Comparison of ENCODE assay signal across 22 cellular contexts in the genomic region with DNA sequence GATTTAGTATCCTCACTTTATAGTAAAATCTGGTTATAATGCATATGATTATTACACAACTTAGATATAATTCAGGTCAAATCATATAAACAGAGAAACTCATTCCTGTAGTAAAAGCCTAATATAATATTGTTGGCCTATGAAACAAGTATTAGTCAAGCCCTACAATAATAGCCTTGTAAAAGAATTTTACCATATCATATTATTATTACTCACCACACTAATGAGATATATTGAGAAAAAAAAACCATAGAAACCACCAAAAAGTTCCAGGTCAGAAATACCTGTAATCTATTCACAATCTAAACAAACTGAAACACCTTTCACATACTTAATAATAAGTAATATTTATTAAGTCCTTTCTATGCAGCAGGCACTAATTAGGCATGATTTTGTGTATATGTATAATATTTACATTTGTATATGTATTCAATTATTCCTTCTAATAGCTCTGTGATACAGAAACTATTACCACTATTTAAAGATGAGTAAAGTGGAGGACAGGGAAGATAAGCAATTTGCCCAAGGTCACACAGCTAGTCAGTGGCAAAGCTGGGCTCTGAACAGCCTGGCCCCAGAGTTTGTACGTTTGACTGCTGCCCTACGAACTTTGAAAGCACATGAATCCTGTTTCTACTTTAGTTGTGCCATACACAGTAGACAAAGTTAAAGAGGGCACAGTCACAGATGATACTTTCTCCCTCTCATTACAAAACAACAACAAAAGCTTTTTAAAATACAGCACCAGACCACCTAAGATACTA. TPM values are rescaled to one million over a fixed set of nuclear protein-coding genes. Genes with fewer than 3 reads are reported as not detected.
DNase-seq lines count a peak whose midpoint lies in the region; ATAC-seq and TF ChIP-seq lines count a peak whose summit lies in the region.
"Had no signal": no experiment of that assay in that cellular context is flagged by ENCODE, and none has a peak within 500 bp of the region (broad histone marks: within the 10 kb centered on the region; RNA-seq: fewer than 3 reads in every experiment).

No MANE protein-coding gene starts in this region.

- no peak for TF ChIP-seq CTCF in right atrium auricular region (IDR thresholded peaks at IDR 0.05)
- no peak for TF ChIP-seq CTCF in CD14-positive monocyte (IDR thresholded peaks at IDR 0.05)

- peak overlapping the region; percentile 41 to 74 for H3K27ac ChIP-seq in right atrium auricular region
- H3K27ac ChIP-seq: BLaER1 treated with 17β-estradiol and CSF1 and Interleukin-3, amounts not matched to agents 10 nM and 100 nM; body of pancreas had no signal

- peaks cover 0 to 23% of the 10 kb centered on the region in 2 donors for H3K4me1 ChIP-seq in right atrium auricular region

- no peak overlapping the region for H3K4me3 ChIP-seq in right atrium auricular region
- H3K4me3 ChIP-seq: BLaER1 treated with 17β-estradiol and CSF1 and Interleukin-3, amounts not matched to agents 10 nM and 100 nM; body of pancreas; HAP-1; smooth muscle cell had no signal

- H3K27me3 Mint-ChIP-seq in T-helper 17 cell (no peaks in the 10 kb centered on the region), CD14-positive monocyte (ENCODE audit: low read depth in 3 of 3) (peaks cover 0 to 2% (median 0%) of the 10 kb centered on the region in 3 donors)
- H3K27me3 Mint-ChIP-seq in stimulated activated memory B cell treated with anti-CD40 and anti-IgM and Interleukin-4, amounts not matched to agents 10 μg/mL and 1 μg/mL and 100 μg/mL, for 72 hours, result no peaks in the 10 kb centered on the region

- DNase-seq in Right ventricle myocardium superior (no peak), Right ventricle myocardium inferior (ENCODE audit: missing footprints) (no peak), T-helper 17 cell (no peak), right atrium auricular region (ENCODE audit: low spot score) (no peak), NCI-H146 (lab: John Stamatoyannopoulos, UW) (no peak), CD14-positive monocyte (ENCODE audit: low spot score) (no peak)
- DNase-seq: activated CD4-positive, CD25-positive, alpha-beta regulatory T cell; activated naive CD4-positive, alpha-beta T cell treated with anti-CD3 and anti-CD28 coated beads, Interleukin-2, amount 50 U/mL, for 16 hours; activated T-cell treated with anti-CD3 and anti-CD28 coated beads, Interleukin-2, amount 50 U/mL, for 4 hours; body of pancreas; cortex of kidney; hippocampal formation; natural killer cell; NCI-H1092 treated with DMSO at 0.1 percent for 48 hours; NCI-H524; stimulated activated CD4-positive, alpha-beta T cell treated with anti-CD3 and anti-CD28 coated beads, Interleukin-4, amount 100 ng/mL, for 4 hours had no signal

- no peaks in the 10 kb centered on the region for H3K36me3 ChIP-seq in right atrium auricular region
- H3K36me3 ChIP-seq: HAP-1 had no signal

- H3K9me3 ChIP-seq in T-helper 17 cell (ENCODE audit: control insufficient read depth, low read length, poor library complexity, severe bottlenecking), result no peaks in the 10 kb centered on the region
- no peaks in the 10 kb centered on the region for H3K9me3 ChIP-seq in right atrium auricular region
- H3K9me3 ChIP-seq: body of pancreas, HAP-1 had no signal

- H3K4me3 Mint-ChIP-seq in T-helper 17 cell, result no peak overlapping the region
- H3K4me3 Mint-ChIP-seq in stimulated activated memory B cell treated with anti-CD40 and anti-IgM and Interleukin-4, amounts not matched to agents 10 μg/mL and 1 μg/mL and 100 μg/mL, for 72 hours, result no peak overlapping the region
- H3K4me3 Mint-ChIP-seq in CD14-positive monocyte, result no peak overlapping the region
- H3K4me3 Mint-ChIP-seq: activated T-cell treated with anti-CD3 and anti-CD28 coated beads, Interleukin-2, amount 50 U/mL, for 4 hours; natural killer cell; T-helper 2 cell treated with Interferon-gamma antibody and Interleukin-4, amounts not matched to agents 5 μg/mL and 100 μg/mL, for 36 hours had no signal

- H3K36me3 Mint-ChIP-seq in T-helper 17 cell (ENCODE audit: low read depth) (no peaks in the 10 kb centered on the region), CD14-positive monocyte (no peaks in the 10 kb centered on the region)
- H3K36me3 Mint-ChIP-seq in stimulated activated memory B cell treated with anti-CD40 and anti-IgM and Interleukin-4, amounts not matched to agents 10 μg/mL and 1 μg/mL and 100 μg/mL, for 72 hours, result peaks cover 25% of the 10 kb centered on the region
- H3K36me3 Mint-ChIP-seq: natural killer cell had no signal

- ATAC-seq in Right ventricle myocardium superior (ENCODE audit: poor library complexity) (peak; percentile 42), Right ventricle myocardium inferior (no peak), T-helper 17 cell (no peak), HG03571 (IDR thresholded peaks at IDR 0.05; ENCODE audit: unreplicated experiment) (no peak)
- no peak for ATAC-seq in stimulated activated memory B cell treated with anti-CD40 and anti-IgM and Interleukin-4, amounts not matched to agents 10 μg/mL and 1 μg/mL and 100 μg/mL, for 72 hours
- ATAC-seq: activated T-cell treated with anti-CD3 and anti-CD28 coated beads, Interleukin-2, amount 50 U/mL, for 4 hours; body of pancreas; natural killer cell had no signal

- H3K4me1 Mint-ChIP-seq in T-helper 17 cell, result peaks cover 14% of the 10 kb centered on the region
- H3K4me1 Mint-ChIP-seq in stimulated activated memory B cell treated with anti-CD40 and anti-IgM and Interleukin-4, amounts not matched to agents 10 μg/mL and 1 μg/mL and 100 μg/mL, for 72 hours, result peaks cover 77% of the 10 kb centered on the region
- H3K4me1 Mint-ChIP-seq in CD14-positive monocyte, result peaks cover 7% of the 10 kb centered on the region

- H3K9me3 Mint-ChIP-seq in stimulated activated memory B cell treated with anti-CD40 and anti-IgM and Interleukin-4, amounts not matched to agents 10 μg/mL and 1 μg/mL and 100 μg/mL, for 72 hours, result peaks cover 13% of the 10 kb centered on the region
- peaks cover 2 to 9% (median 4%) of the 10 kb centered on the region in 7 donors for H3K9me3 Mint-ChIP-seq in CD14-positive monocyte
- H3K9me3 Mint-ChIP-seq: natural killer cell had no signal

- peak overlapping the region; percentile 72 for H3K27ac Mint-ChIP-seq in T-helper 17 cell
- peak overlapping the region; percentile 71 for H3K27ac Mint-ChIP-seq in stimulated activated memory B cell treated with anti-CD40 and anti-IgM and Interleukin-4, amounts not matched to agents 10 μg/mL and 1 μg/mL and 100 μg/mL, for 72 hours
- H3K27ac Mint-ChIP-seq in CD14-positive monocyte, result no peak overlapping the region
- H3K27ac Mint-ChIP-seq: T-helper 2 cell treated with Interferon-gamma antibody and Interleukin-4, amounts not matched to agents 5 μg/mL and 100 μg/mL, for 36 hours had no signal

- H3K27me3 ChIP-seq in right atrium auricular region, result no peaks in the 10 kb centered on the region
- H3K27me3 ChIP-seq: BLaER1 treated with 17β-estradiol and CSF1 and Interleukin-3, amounts not matched to agents 10 nM and 100 nM; body of pancreas had no signal

- intact Hi-C loops in Right ventricle myocardium superior (cut with DNase I), result loop anchor here (10.0 kb wide), 1 partner anchor 245 kb away; a partner anchor contains a TSS
- intact Hi-C loops in Right ventricle myocardium inferior (cut with DNase I), result loop anchor here (10.0 kb wide), 1 partner anchor 245 kb away; a partner anchor contains a TSS
- intact Hi-C loops in CD14-positive monocyte (cut with micrococcal nuclease), result no loop called here

RNA-seq across cellular contexts. Expression of a gene that starts 9.0 kb away (rescaled TPM):
- total RNA-seq in Right ventricle myocardium superior (13.0 TPM), Right ventricle myocardium inferior (11.9 TPM), T-helper 17 cell (10 to 100 TPM; 14.9 to 16.3 TPM), right atrium auricular region (10 to 100 TPM in 1 of 2 donors, 1 to 10 TPM in 1; 8.5 to 16.9 TPM)
- not detected for polyA plus RNA-seq in CD14-positive monocyte

Comparison
In these comparisons a context has a peak if more than half of its experiments do, and no peak if none do; other contexts are left out.
1. H3K27ac Mint-ChIP-seq: peak in T-helper 17 cell (single experiment) and stimulated activated memory B cell treated with anti-CD40 and anti-IgM and Interleukin-4, amounts not matched to agents 10 μg/mL and 1 μg/mL and 100 μg/mL, for 72 hours (single experiment); none in CD14-positive monocyte (0 of 7).
2. intact Hi-C loops: an anchor here in Right ventricle myocardium superior (10.0 kb wide) and Right ventricle myocardium inferior (10.0 kb wide); none called in CD14-positive monocyte.